Comparison of ENCODE assay signal across 8 cellular contexts in genomic region chr4:143513314-143514211, GRCh38. TPM values are rescaled to one million over a fixed set of nuclear protein-coding genes. Genes with fewer than 3 reads are reported as not detected.
A peak's percentile ranks its signal among the peaks of the same experiment; 100 is the strongest.
DNase-seq lines count a peak whose midpoint lies in the region; ATAC-seq, FAIRE-seq and TF ChIP-seq lines count a peak whose summit lies in the region.

Gene SMARCA5 (plus strand): TSS chr4:143513702. CDS start chr4:143513925, 223 bp downstream.

- CTCF ChIA-PET in OCI-LY7 (lab: Charles Lee; ENCODE audit: unreplicated experiment) (interaction anchor here (0.6 kb wide), 1 partner anchor 26 kb away, joined by 10 read pairs; no protein-coding TSS in a partner anchor), endothelial cell of umbilical vein (lab: Charles Lee) (interaction anchor here (0.6 to 3.0 kb wide), 6 partner anchors 12 to 528 kb away, joined by 3 to 19 read pairs (median 4); no protein-coding TSS in a partner anchor)

- no peaks in the 10 kb centered on the region for H3K9me3 ChIP-seq in OCI-LY7 (ENCODE audit: low read length)
- H3K9me3 ChIP-seq in endothelial cell of umbilical vein (replicated peaks; ENCODE audit: control insufficient read depth, insufficient read depth, low read length), result no peaks in the 10 kb centered on the region

- FAIRE-seq in D721Med (lab: Jason Lieb, UNC) (peak; percentile 58), endothelial cell of umbilical vein (lab: Jason Lieb, UNC) (peak; percentile 94)

- H2AFZ ChIP-seq in OCI-LY7 (ENCODE audit: low read length) (peak within 1 kb of the TSS; percentile 89), endothelial cell of umbilical vein (ENCODE audit: low read depth, low read length) (peak within 1 kb of the TSS; percentile 48)

- peak within 1 kb of the TSS; percentile 81 for H3K27ac ChIP-seq in OCI-LY7 (ENCODE audit: low read depth, low read length, poor library complexity, severe bottlenecking)
- H3K27ac ChIP-seq in endothelial cell of umbilical vein (ENCODE audit: insufficient read depth, low read depth, low read length), result peak within 1 kb of the TSS; percentile 76

- peak; percentile 73 for TF ChIP-seq POLR2A in endothelial cell of umbilical vein (IDR thresholded peaks at IDR 0.05; ENCODE audit: low read depth, low read length)

- intact Hi-C loops in OCI-LY7 (cut with micrococcal nuclease; ENCODE audit: unreplicated experiment), result loop anchor here (1.0 to 5.0 kb wide), 3 partner anchors 116 to 329 kb away; partner anchors contain the start of gene USP38
- intact Hi-C loops in endothelial cell of umbilical vein (cut with micrococcal nuclease), result loop anchor here (1.0 to 10.0 kb wide), 7 partner anchors 18 to 1749 kb away; partner anchors contain the start of gene GAB1

- peak within 1 kb of the TSS; percentile 96 for H3K4me3 ChIP-seq in OCI-LY7 (ENCODE audit: low read depth, low read length, poor library complexity, severe bottlenecking)
- H3K4me3 ChIP-seq in endothelial cell of umbilical vein (replicated peaks in 1 of 3; ENCODE audit: insufficient read depth in 1 of 3, low read depth in 1 of 3, low read length in 3 of 3), result peak within 1 kb of the TSS; percentile 81 to 88 (median 84)

- no peaks in the 10 kb centered on the region for H3K9me1 ChIP-seq in endothelial cell of umbilical vein (replicated peaks; ENCODE audit: control insufficient read depth, extremely low read depth, insufficient read depth, low read length)

- H3K36me3 ChIP-seq in OCI-LY7 (ENCODE audit: insufficient read depth, low read length) (peaks cover 42% of the 10 kb centered on the region), endothelial cell of umbilical vein (ENCODE audit: control insufficient read depth in 2 of 2, extremely low read depth in 1 of 2, insufficient read depth in 2 of 2, low read length in 2 of 2) (no peaks in the 10 kb centered on the region)

- POLR2A ChIA-PET in OCI-LY7 (lab: Charles Lee), result interaction anchor here (0.6 to 2.1 kb wide), 15 partner anchors 11 to 334 kb away, joined by 3 to 11 read pairs (median 3); partner anchors contain the start of gene GAB1
- POLR2A ChIA-PET in endothelial cell of umbilical vein (lab: Charles Lee), result interaction anchor here (1.3 to 1.5 kb wide), 3 partner anchors 11 to 177 kb away, joined by 3 to 4 read pairs (median 4); partner anchors contain the start of gene GAB1

- H4K20me1 ChIP-seq in OCI-LY7 (ENCODE audit: insufficient read depth, low read length) (peaks cover 35% of the 10 kb centered on the region), endothelial cell of umbilical vein (replicated peaks; ENCODE audit: control insufficient read depth, extremely low read depth, insufficient read depth, low read length) (peaks cover 8% of the 10 kb centered on the region)

- no peak for TF ChIP-seq CTCF in D721Med (IDR thresholded peaks at IDR 0.05; ENCODE audit: insufficient read depth, missing control alignments)
- no peak for TF ChIP-seq CTCF in OCI-LY7 (conservative IDR thresholded peaks at IDR 0.05; ENCODE audit: low read length)
- no peak for TF ChIP-seq CTCF in endothelial cell of umbilical vein (IDR thresholded peaks at IDR 0.05; ENCODE audit: extremely low read depth in 1 of 2, insufficient read depth in 1 of 2, low read depth in 1 of 2, low read length in 2 of 2)

- peaks cover 3 to 11% of the 10 kb centered on the region in 2 experiments for H3K27me3 ChIP-seq in endothelial cell of umbilical vein (ENCODE audit: control insufficient read depth in 2 of 2, insufficient read depth in 2 of 2, low read length in 2 of 2)

- H3K9me2 ChIP-seq in OCI-LY7 (ENCODE audit: insufficient read depth, low read length), result no peaks in the 10 kb centered on the region

- dilution Hi-C loops in endothelial cell of umbilical vein (cut with MboI; ENCODE audit: extremely low pct_ligation_motif_present, low sequenced_read_pairs), result no loop called here

- no TSS peak for BruUV-seq in OCI-LY7 (replicated peaks; lab: Mats Ljungman, UMichigan)
- TSS peak; percentile 35 for BruUV-seq in endothelial cell of umbilical vein (replicated peaks; lab: Mats Ljungman, UMichigan)

- H3K4me1 ChIP-seq in OCI-LY7 (ENCODE audit: insufficient read depth, low read length, poor library complexity, severe bottlenecking), result peaks cover 36% of the 10 kb centered on the region
- peaks cover 23% of the 10 kb centered on the region for H3K4me1 ChIP-seq in endothelial cell of umbilical vein (ENCODE audit: control insufficient read depth, extremely low read depth, insufficient read depth, low read length)

- ATAC-seq in GM21526 (IDR thresholded peaks at IDR 0.05; ENCODE audit: low FRiP score, unreplicated experiment), result peak; percentile 88

- H3K9ac ChIP-seq in endothelial cell of umbilical vein (replicated peaks; ENCODE audit: extremely low read depth, insufficient read depth, low read length), result peak within 1 kb of the TSS; percentile 93

- H3K79me2 ChIP-seq in OCI-LY7 (ENCODE audit: insufficient read depth, low read depth, low read length) (peaks cover 51% of the 10 kb centered on the region), endothelial cell of umbilical vein (ENCODE audit: control insufficient read depth, insufficient read depth, low read length) (peaks cover 49% of the 10 kb centered on the region)

- H3K4me2 ChIP-seq in OCI-LY7 (ENCODE audit: low read length), result peak within 1 kb of the TSS; percentile 95
- H3K4me2 ChIP-seq in endothelial cell of umbilical vein (ENCODE audit: insufficient read depth, low read length), result peak within 1 kb of the TSS; percentile 98

- peak; percentile 54 for DNase-seq in D721Med (ENCODE audit: insufficient read length, low spot score)
- peak; percentile 76 for DNase-seq in HuH-7.5 (ENCODE audit: low spot score)
- peak; percentile 98 for DNase-seq in OCI-LY7 (ENCODE audit: low spot score)
- DNase-seq in activated T-cell treated with anti-CD3 and anti-CD28 coated beads for 1 hour (ENCODE audit: low read depth), result peak; percentile 90
- DNase-seq in endothelial cell of umbilical vein (ENCODE audit: low read depth, low spot score), result peak; percentile 99
- peak; percentile 97 for DNase-seq in midbrain (lab: John Stamatoyannopoulos, UW)
- DNase-seq in stimulated activated CD8-positive, alpha-beta memory T cell treated with anti-CD3 and anti-CD28 coated beads, Interleukin-2, amount 100 ng/mL, for 1 hour (ENCODE audit: low read depth in 2 of 2), result peak; percentile 82 to 92

TF ChIP-seq in endothelial cell of umbilical vein, 7 proteins besides CTCF, POLR2A, EP300 and RAD21:
- no peak for TF ChIP-seq MAX (IDR thresholded peaks at IDR 0.05; ENCODE audit: insufficient read depth, insufficient read length)
- TF ChIP-seq GATA2 (IDR thresholded peaks at IDR 0.05; ENCODE audit: insufficient read depth, insufficient read length, low read depth, low read length), result peak; percentile 96
- TF ChIP-seq EZH2 (IDR thresholded peaks at IDR 0.05; ENCODE audit: borderline replicate concordance, low read depth, low read length, severe bottlenecking), result no peak
- TF ChIP-seq MYC (IDR thresholded peaks at IDR 0.05; ENCODE audit: low read depth, low read length), result no peak
- peak; percentile 6 for TF ChIP-seq FOS (IDR thresholded peaks at IDR 0.05; ENCODE audit: borderline replicate concordance, insufficient read depth, low read length)
- peak; percentile 75 for TF ChIP-seq POLR2AphosphoS5 (IDR thresholded peaks at IDR 0.05; ENCODE audit: insufficient read depth, low read depth, low read length)

RNA-seq across cellular contexts. Expression of gene SMARCA5, which starts in this region (rescaled TPM):
- total RNA-seq in OCI-LY7 (2014; rRNA removed; shearing (Covaris generic)), result 52.4 and 63.4 TPM in 2 replicates
- total RNA-seq in OCI-LY7 (2022) (82.2 and 82.3 TPM in 2 replicates), endothelial cell of umbilical vein (54.4 and 57.6 TPM in 2 replicates)
- polyA plus RNA-seq in endothelial cell of umbilical vein, result 5.6 and 7.9 TPM in 2 replicates
- 10.4 and 11.3 TPM in 2 replicates for polyA plus RNA-seq in endothelial cell of umbilical vein (2011; cell fraction: cytosol; rRNA removed)
- polyA plus RNA-seq in endothelial cell of umbilical vein (2011; cell fraction: nucleus; rRNA removed), result 17.6 and 27.3 TPM in 2 replicates
- polyA plus RNA-seq in endothelial cell of umbilical vein (2012), result 33.7 and 44.6 TPM in 2 replicates
- 21.3 and 21.8 TPM in 2 replicates for polyA minus RNA-seq in endothelial cell of umbilical vein
- 17.2 TPM for polyA minus RNA-seq in endothelial cell of umbilical vein (2011; cell fraction: cytosol; rRNA and poly(A)+ RNA removed)
- 44.5 and 54.7 TPM in 2 replicates for polyA minus RNA-seq in endothelial cell of umbilical vein (2011; cell fraction: nucleus; rRNA and poly(A)+ RNA removed)

Comparison
In these comparisons a context has a peak if more than half of its experiments do, and no peak if none do; other contexts are left out.
1. Peak in every context shown above with its lines: DNase-seq, ATAC-seq, H3K4me3 ChIP-seq and H3K27ac ChIP-seq.